ENCODE assay signal across 23 cellular contexts in the genomic region with DNA sequence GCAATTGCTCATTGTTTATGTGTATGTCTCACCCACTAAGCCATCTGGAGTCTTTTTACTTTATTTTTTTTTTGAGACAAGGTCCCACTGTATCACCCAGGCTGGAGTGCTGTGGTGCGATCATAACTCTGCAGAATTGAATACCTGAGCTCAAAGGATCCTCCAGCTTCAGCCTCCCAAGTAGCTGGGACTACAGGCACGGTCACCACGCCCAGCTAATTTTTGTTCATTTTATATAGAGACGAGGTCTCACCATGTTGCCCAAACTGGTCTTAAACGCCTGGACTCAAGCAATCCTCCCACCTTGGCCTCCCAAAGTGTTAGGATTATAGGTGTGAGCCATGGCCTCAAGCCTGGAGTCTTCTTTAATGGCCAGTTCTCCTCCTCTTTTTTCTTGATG. TPM values are rescaled to one million over a fixed set of nuclear protein-coding genes. Genes with fewer than 3 reads are reported as not detected.
DNase-seq lines count a peak whose midpoint lies in the region; ATAC-seq, FAIRE-seq and TF ChIP-seq lines count a peak whose summit lies in the region.
"Had no signal": no experiment of that assay in that cellular context is flagged by ENCODE, and none has a peak within 500 bp of the region (broad histone marks: within the 10 kb centered on the region; RNA-seq: fewer than 3 reads in every experiment).

No MANE protein-coding gene starts in this region.

- H3K27me3 ChIP-seq in aorta (ENCODE audit: control insufficient read depth in 1 of 2, insufficient read depth in 2 of 2, low read length in 1 of 2), result no peaks in the 10 kb centered on the region

- FAIRE-seq in urothelium cell line (lab: Jason Lieb, UNC), result no peak
- FAIRE-seq: A204.1, GM12891 had no signal

- H3K36me3 ChIP-seq in aorta (ENCODE audit: control insufficient read depth in 1 of 2, insufficient read depth in 2 of 2, low read length in 1 of 2), result no peaks in the 10 kb centered on the region
- H3K36me3 ChIP-seq: BE2C had no signal

- no peaks in the 10 kb centered on the region for H3K9me3 ChIP-seq in aorta (ENCODE audit: control insufficient read depth, low read length)
- H3K9me3 ChIP-seq: BE2C had no signal

- no peaks in the 10 kb centered on the region for H3K36me3 Mint-ChIP-seq in osteocyte (ENCODE audit: unreplicated experiment)
- H3K36me3 Mint-ChIP-seq: CD4-positive, alpha-beta memory T cell had no signal

- H3K27ac Mint-ChIP-seq in osteocyte (ENCODE audit: unreplicated experiment), result no peak overlapping the region
- H3K27ac Mint-ChIP-seq: CD4-positive, alpha-beta memory T cell had no signal

- ATAC-seq in left cardiac atrium (no peak), aorta (ENCODE audit: low FRiP score) (no peak)

- no peak overlapping the region for H3K4me3 Mint-ChIP-seq in osteocyte (ENCODE audit: unreplicated experiment)
- H3K4me3 Mint-ChIP-seq: CD4-positive, alpha-beta memory T cell; H9 had no signal

- H3K27me3 Mint-ChIP-seq in osteocyte (ENCODE audit: unreplicated experiment), result no peaks in the 10 kb centered on the region

- TF ChIP-seq CTCF in coronary artery (IDR thresholded peaks at IDR 0.05) (no peak), osteocyte (IDR thresholded peaks at IDR 0.05) (no peak)

- intact Hi-C loops in cardiac septum (cut with DNase I), result no loop called here
- intact Hi-C loops in left cardiac atrium (cut with DNase I), result no loop called here
- intact Hi-C loops in aorta (cut with DNase I), result no loop called here

- H3K4me3 ChIP-seq in coronary artery (no peak overlapping the region), aorta (ENCODE audit: low read length in 2 of 2) (no peak overlapping the region)

- no peaks in the 10 kb centered on the region for H3K4me1 Mint-ChIP-seq in osteocyte (ENCODE audit: unreplicated experiment)

- H3K4me1 ChIP-seq in aorta (ENCODE audit: control insufficient read depth in 1 of 2, insufficient read depth in 2 of 2, low read length in 2 of 2), result no peaks in the 10 kb centered on the region
- H3K4me1 ChIP-seq: BE2C had no signal

- no peaks in the 10 kb centered on the region for H3K9me3 Mint-ChIP-seq in osteocyte (ENCODE audit: unreplicated experiment)
- H3K9me3 Mint-ChIP-seq: H9 had no signal

- peak; percentile 26 for DNase-seq in cardiac septum (ENCODE audit: low spot score)
- no peak for DNase-seq in left cardiac atrium
- peak; percentile 33 for DNase-seq in coronary artery (ENCODE audit: low spot score)
- DNase-seq in osteocyte (ENCODE audit: extremely low spot score, unreplicated experiment), result peak; percentile 30
- DNase-seq in aorta, result peak; percentile 2 to 4
- DNase-seq in urothelium cell line (ENCODE audit: low spot score), result no peak
- DNase-seq in NCI-H1417 treated with DMSO at 0.1 percent for 48 hours (lab: John Stamatoyannopoulos, UW), result no peak
- DNase-seq: BE2C; CD4-positive, alpha-beta memory T cell; DMS53; EL; KG1; NCI-H1417; NCI-H187 treated with DMSO at 0.1 percent for 48 hours; NCI-H2227 treated with DMSO at 0.1 percent for 48 hours; NCI-H510A treated with DMSO at 0.1 percent for 48 hours; NCI-H82; OCI-M1; RPMI8226 had no signal

- 60 to 76% methylated on average over 5 of the region's 5 CpGs for WGBS in aorta, 2 donors

- H3K27ac ChIP-seq in coronary artery, result no peak overlapping the region
- no peak overlapping the region for H3K27ac ChIP-seq in aorta (ENCODE audit: low read depth in 1 of 2, low read length in 2 of 2)

RNA-seq across cellular contexts. Expression of gene CD300LB, which starts 0.5 kb away (rescaled TPM):
- total RNA-seq in cardiac septum (not detected), left cardiac atrium (under 1 TPM; 0.29 to 0.32 TPM), osteocyte (not detected in 2 replicates), aorta (1 to 10 TPM; 1.3 to 1.6 TPM)
- polyA plus RNA-seq in aorta, result 1 to 10 TPM in 1 of 2 donors, not detected in 1; 1.1 TPM
- total RNA-seq: H9, HT-29 had no signal
- polyA plus RNA-seq: CD4-positive, alpha-beta memory T cell had no signal

RNA-seq across cellular contexts. Expression of gene CD300C, which starts 15.2 kb away (rescaled TPM):
- total RNA-seq in cardiac septum (0.24 TPM), left cardiac atrium (1 to 10 TPM; 1.6 to 2.1 TPM), osteocyte (not detected in 2 replicates), aorta (1 to 10 TPM; 2.2 to 2.9 TPM)
- polyA plus RNA-seq in aorta, result under 1 TPM; 0.28 to 0.88 TPM
- total RNA-seq: CD4-positive, alpha-beta memory T cell; H9 had no signal
- polyA plus RNA-seq: CD4-positive, alpha-beta memory T cell had no signal

RNA-seq across cellular contexts. Expression of gene CD300H, which starts 36.6 kb away (rescaled TPM):
- total RNA-seq in cardiac septum (not detected), left cardiac atrium (not detected), osteocyte (not detected in 2 replicates), aorta (not detected)
- polyA plus RNA-seq in aorta, result not detected
- total RNA-seq: CD4-positive, alpha-beta memory T cell; H9; HT-29 had no signal
- polyA plus RNA-seq: CD4-positive, alpha-beta memory T cell had no signal

Comparison
In these comparisons a context has a peak if more than half of its experiments do, and no peak if none do; other contexts are left out.
1. DNase-seq: peak in cardiac septum (single experiment), coronary artery (single experiment), osteocyte (single experiment) and aorta (2 of 2); none in left cardiac atrium (single experiment), urothelium cell line (single experiment) and NCI-H1417 treated with DMSO at 0.1 percent for 48 hours (single experiment).